18 cellular contexts compared by ENCODE assay signal in the genomic region with DNA sequence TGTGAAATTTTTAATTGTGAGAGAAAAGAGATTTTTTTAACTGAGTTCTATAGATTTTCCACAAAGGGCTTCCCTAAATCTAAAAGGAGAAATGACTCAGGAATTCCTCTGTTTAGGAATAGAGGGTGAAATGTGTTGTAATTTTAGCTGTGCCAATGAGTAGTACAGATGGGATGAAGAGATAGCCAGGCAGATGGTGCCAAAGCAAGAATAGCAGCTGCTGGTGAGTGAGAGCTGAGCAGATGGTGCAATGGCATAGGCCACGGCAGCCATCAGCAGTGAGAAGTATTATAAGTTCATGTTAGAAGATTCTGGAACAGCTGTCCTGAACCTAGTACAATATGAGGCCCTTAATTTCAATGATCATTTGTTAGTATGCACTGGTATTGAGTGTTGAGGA. TPM values are rescaled to one million over a fixed set of nuclear protein-coding genes. Genes with fewer than 3 reads are reported as not detected.
DNase-seq lines count a peak whose midpoint lies in the region; ATAC-seq, FAIRE-seq and TF ChIP-seq lines count a peak whose summit lies in the region.
"Had no signal": no experiment of that assay in that cellular context is flagged by ENCODE, and none has a peak within 500 bp of the region (broad histone marks: within the 10 kb centered on the region; RNA-seq: fewer than 3 reads in every experiment).

No MANE protein-coding gene starts in this region.

- H3K27me3 ChIP-seq in MG63: no peaks in the 10 kb centered on the region
- H3K27me3 ChIP-seq: gastroesophageal sphincter had no signal

- no peaks in the 10 kb centered on the region for H3K36me3 ChIP-seq in MG63
- H3K36me3 ChIP-seq: gastroesophageal sphincter had no signal

- TF ChIP-seq CTCF in D721Med (IDR thresholded peaks at IDR 0.05; ENCODE audit: insufficient read depth, missing control alignments): no peak

- no peak for ATAC-seq in GM21737 (IDR thresholded peaks at IDR 0.05; ENCODE audit: unreplicated experiment)
- ATAC-seq: gastroesophageal sphincter; natural killer cell treated with Interleukin-12 subunit alpha and Interleukin-12 subunit beta and Interleukin-15 and Interleukin-18, amount 100 ng/mL, for 72 hours had no signal

- DNase-seq in D721Med (ENCODE audit: insufficient read length, low spot score) (no peak), MG63 (peak; percentile 93), SHP77 (lab: John Stamatoyannopoulos, UW) (peak; percentile 76 to 85), occipital lobe (lab: John Stamatoyannopoulos, UW) (peak; percentile 35), globus pallidus (ENCODE audit: low spot score) (no peak), AG08395 (ENCODE audit: low spot score) (no peak), SW480 (ENCODE audit: low spot score) (no peak)
- DNase-seq: activated CD4-positive, alpha-beta T cell treated with anti-CD3 and anti-CD28 coated beads for 48 hours; activated naive CD4-positive, alpha-beta T cell treated with anti-CD3 and anti-CD28 coated beads for 36 hours; H7; NCI-H187 had no signal

- H3K9me3 ChIP-seq in MG63: no peaks in the 10 kb centered on the region
- H3K9me3 ChIP-seq: gastroesophageal sphincter had no signal

- H3K4me3 ChIP-seq in MG63: no peak overlapping the region
- H3K4me3 ChIP-seq: gastroesophageal sphincter had no signal

- FAIRE-seq in D721Med (lab: Jason Lieb, UNC): peak; percentile 82
- FAIRE-seq: G401.6, GM12891 had no signal

RNA-seq across cellular contexts. Expression of a gene that starts 40.2 kb away (rescaled TPM):
- not detected in 2 replicates for total RNA-seq in MG63 (2014; rRNA removed; shearing (Covaris generic); ENCODE audit: low replicate concordance)
- total RNA-seq in occipital lobe: not detected
- total RNA-seq: activated naive CD4-positive, alpha-beta T cell treated with anti-CD3 and anti-CD28 coated beads for 36 hours; gastroesophageal sphincter; H7; lung microvascular endothelial cell; natural killer cell treated with Interleukin-12 subunit alpha and Interleukin-12 subunit beta and Interleukin-15 and Interleukin-18, amount 100 ng/mL, for 72 hours; renal cortical epithelial cell had no signal

RNA-seq across cellular contexts. Expression of a gene that starts 57.5 kb away (rescaled TPM):
- not detected in 2 replicates for total RNA-seq in MG63 (2014; rRNA removed; shearing (Covaris generic); ENCODE audit: low replicate concordance)
- total RNA-seq in occipital lobe: not detected
- total RNA-seq: activated naive CD4-positive, alpha-beta T cell treated with anti-CD3 and anti-CD28 coated beads for 36 hours; gastroesophageal sphincter; H7; lung microvascular endothelial cell; natural killer cell treated with Interleukin-12 subunit alpha and Interleukin-12 subunit beta and Interleukin-15 and Interleukin-18, amount 100 ng/mL, for 72 hours; renal cortical epithelial cell had no signal

Comparison
In these comparisons a context has a peak if more than half of its experiments do, and no peak if none do; other contexts are left out.
1. DNase-seq: peak in MG63 (single experiment), SHP77 (2 of 2) and occipital lobe (single experiment); none in D721Med (single experiment), globus pallidus (single experiment), AG08395 (single experiment) and SW480 (single experiment).